Comparison of ENCODE assay signal across 1 cellular context in the genomic region with DNA sequence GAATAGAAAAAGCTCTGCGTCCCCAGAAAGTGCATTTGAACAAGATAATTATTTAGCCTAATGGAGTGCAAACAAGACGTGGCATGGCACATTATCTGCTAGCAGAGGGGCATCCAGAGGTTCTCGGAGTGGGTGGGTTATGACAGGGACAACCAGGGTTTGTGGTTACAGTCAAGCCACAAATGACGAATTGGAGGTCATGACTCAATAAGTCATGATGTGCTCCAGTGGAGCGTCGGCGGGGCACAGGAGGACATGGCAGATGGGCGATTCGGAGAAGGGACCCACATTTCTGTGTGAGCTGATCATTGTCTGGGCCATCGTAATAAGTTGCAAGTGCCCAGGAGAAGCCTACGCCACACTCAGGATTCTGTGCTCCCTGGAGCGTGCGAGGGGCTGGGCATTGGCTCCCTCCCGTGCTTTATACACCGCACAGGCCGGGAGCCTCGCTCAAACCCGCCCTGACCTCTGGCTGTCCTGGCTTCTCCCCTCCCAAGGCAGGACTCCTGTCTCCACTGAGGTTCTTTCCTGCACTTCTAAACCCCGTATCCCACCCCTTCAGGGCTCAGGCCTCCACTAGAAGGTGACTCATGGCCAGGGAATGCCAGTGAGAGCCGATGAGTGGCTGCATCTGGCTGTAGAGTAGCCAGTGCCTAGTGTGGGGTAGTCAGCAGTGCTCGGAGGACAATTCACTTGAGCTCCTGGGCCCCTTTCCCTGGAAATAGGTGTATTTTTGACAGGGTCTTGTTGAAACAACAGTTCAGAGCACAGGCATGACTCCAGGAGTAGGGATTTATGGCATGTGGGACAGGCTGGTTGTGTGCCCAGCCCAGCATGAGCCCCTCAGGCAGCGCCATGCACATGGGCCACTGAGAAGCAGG.
TF ChIP-seq lines count a peak whose summit lies in the region.

No MANE protein-coding gene starts in this region.

TF ChIP-seq in SK-N-SH, 30 proteins besides CTCF, POLR2A, EP300 and RAD21 (continued from another document):
- TF ChIP-seq FOSL2 (IDR thresholded peaks at IDR 0.05; ENCODE audit: borderline replicate concordance, low read depth) (peak; percentile 93), CHD2 (IDR thresholded peaks at IDR 0.05; ENCODE audit: low read length, partially characterized antibody) (no peak), NRF1 (IDR thresholded peaks at IDR 0.05; ENCODE audit: low read depth, low read length) (no peak), NFIC (IDR thresholded peaks at IDR 0.05; ENCODE audit: borderline replicate concordance) (no peak), ELF1 (IDR thresholded peaks at IDR 0.05) (no peak), RCOR1 (IDR thresholded peaks at IDR 0.05; ENCODE audit: low read length) (no peak), TEAD4 (IDR thresholded peaks at IDR 0.05; ENCODE audit: borderline replicate concordance, insufficient read depth) (peak; percentile 68), SMC3 (IDR thresholded peaks at IDR 0.05; ENCODE audit: low read depth, low read length) (no peak), GATA2 (CRISPR knock-in tag; IDR thresholded peaks at IDR 0.05) (no peak), RFX5 (IDR thresholded peaks at IDR 0.05; ENCODE audit: low read length) (no peak), FOXM1 (IDR thresholded peaks at IDR 0.05; ENCODE audit: low read depth) (no peak), YY1 (IDR thresholded peaks at IDR 0.05; ENCODE audit: low read depth) (no peak), TCF12 (IDR thresholded peaks at IDR 0.05) (peak; percentile 64), FOXJ3 (CRISPR knock-in tag; IDR thresholded peaks at IDR 0.05) (no peak)
- TF ChIP-seq, protein P1, sequence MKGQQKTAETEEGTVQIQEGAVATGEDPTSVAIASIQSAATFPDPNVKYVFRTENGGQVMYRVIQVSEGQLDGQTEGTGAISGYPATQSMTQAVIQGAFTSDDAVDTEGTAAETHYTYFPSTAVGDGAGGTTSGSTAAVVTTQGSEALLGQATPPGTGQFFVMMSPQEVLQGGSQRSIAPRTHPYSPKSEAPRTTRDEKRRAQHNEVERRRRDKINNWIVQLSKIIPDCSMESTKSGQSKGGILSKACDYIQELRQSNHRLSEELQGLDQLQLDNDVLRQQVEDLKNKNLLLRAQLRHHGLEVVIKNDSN (IDR thresholded peaks at IDR 0.05; ENCODE audit: borderline replicate concordance, low read depth) = no peak
- TF ChIP-seq, protein P2, sequence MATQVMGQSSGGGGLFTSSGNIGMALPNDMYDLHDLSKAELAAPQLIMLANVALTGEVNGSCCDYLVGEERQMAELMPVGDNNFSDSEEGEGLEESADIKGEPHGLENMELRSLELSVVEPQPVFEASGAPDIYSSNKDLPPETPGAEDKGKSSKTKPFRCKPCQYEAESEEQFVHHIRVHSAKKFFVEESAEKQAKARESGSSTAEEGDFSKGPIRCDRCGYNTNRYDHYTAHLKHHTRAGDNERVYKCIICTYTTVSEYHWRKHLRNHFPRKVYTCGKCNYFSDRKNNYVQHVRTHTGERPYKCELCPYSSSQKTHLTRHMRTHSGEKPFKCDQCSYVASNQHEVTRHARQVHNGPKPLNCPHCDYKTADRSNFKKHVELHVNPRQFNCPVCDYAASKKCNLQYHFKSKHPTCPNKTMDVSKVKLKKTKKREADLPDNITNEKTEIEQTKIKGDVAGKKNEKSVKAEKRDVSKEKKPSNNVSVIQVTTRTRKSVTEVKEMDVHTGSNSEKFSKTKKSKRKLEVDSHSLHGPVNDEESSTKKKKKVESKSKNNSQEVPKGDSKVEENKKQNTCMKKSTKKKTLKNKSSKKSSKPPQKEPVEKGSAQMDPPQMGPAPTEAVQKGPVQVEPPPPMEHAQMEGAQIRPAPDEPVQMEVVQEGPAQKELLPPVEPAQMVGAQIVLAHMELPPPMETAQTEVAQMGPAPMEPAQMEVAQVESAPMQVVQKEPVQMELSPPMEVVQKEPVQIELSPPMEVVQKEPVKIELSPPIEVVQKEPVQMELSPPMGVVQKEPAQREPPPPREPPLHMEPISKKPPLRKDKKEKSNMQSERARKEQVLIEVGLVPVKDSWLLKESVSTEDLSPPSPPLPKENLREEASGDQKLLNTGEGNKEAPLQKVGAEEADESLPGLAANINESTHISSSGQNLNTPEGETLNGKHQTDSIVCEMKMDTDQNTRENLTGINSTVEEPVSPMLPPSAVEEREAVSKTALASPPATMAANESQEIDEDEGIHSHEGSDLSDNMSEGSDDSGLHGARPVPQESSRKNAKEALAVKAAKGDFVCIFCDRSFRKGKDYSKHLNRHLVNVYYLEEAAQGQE (IDR thresholded peaks at IDR 0.05; ENCODE audit: low read depth, low read length) = no peak
- TF ChIP-seq, protein P3, sequence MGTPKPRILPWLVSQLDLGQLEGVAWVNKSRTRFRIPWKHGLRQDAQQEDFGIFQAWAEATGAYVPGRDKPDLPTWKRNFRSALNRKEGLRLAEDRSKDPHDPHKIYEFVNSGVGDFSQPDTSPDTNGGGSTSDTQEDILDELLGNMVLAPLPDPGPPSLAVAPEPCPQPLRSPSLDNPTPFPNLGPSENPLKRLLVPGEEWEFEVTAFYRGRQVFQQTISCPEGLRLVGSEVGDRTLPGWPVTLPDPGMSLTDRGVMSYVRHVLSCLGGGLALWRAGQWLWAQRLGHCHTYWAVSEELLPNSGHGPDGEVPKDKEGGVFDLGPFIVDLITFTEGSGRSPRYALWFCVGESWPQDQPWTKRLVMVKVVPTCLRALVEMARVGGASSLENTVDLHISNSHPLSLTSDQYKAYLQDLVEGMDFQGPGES (IDR thresholded peaks at IDR 0.05; ENCODE audit: low read depth, low read length) = no peak
TF ChIP-seq in SK-N-SH: peak in this region for 8.
